ENCODE assay signal across 17 cellular contexts in the genomic region with DNA sequence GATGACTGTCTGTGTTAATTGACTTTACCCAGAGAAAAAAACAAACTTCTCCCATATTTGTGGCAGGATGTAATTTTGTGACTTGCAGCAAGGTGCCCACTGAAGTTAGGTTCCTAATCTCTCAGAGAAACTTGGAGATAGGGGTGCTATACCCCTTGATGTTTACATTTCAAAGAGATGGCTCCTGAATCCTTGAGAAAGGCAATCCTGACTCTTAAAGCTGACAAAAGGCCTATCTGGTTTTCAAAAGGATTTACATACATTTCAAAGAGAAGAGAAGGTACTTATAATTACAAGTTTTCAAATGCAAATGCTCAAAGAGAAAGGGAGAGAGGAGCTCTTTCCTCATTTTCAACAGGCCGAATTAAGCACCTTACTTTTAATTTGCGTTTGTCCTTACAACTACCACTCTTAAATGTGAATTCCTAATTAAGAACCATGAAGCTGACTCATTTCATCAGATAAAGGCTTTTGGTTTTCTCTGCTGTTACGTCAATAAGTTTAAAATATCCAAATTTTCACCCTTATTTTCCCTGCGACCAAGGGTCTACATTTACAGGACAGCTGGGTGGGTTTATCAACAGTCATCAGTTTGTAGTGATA.
"Had no signal": no experiment of that assay in that cellular context is flagged by ENCODE, and none has a peak within 500 bp of the region (broad histone marks: within the 10 kb centered on the region; RNA-seq: fewer than 3 reads in every experiment).

No MANE protein-coding gene starts in this region.

- H3K4me1 ChIP-seq: pancreas had no signal

- H3K4me3 ChIP-seq: dorsolateral prefrontal cortex, lung, pancreas had no signal

- FAIRE-seq: bronchial epithelial cell, endometrium, pancreas, urothelium cell line had no signal

- H3K36me3 Mint-ChIP-seq: activated naive CD8-positive, alpha-beta T cell treated with anti-CD3 and anti-CD28 coated beads for 36 hours; naive B cell had no signal

- H3K27me3 Mint-ChIP-seq: activated CD8-positive, alpha-beta T cell treated with anti-CD3 and anti-CD28 coated beads for 36 hours; activated naive CD8-positive, alpha-beta T cell treated with anti-CD3 and anti-CD28 coated beads for 36 hours; naive B cell; T-helper 17 cell had no signal

- H3K27ac Mint-ChIP-seq: activated CD8-positive, alpha-beta T cell treated with anti-CD3 and anti-CD28 coated beads for 36 hours; activated naive CD8-positive, alpha-beta T cell treated with anti-CD3 and anti-CD28 coated beads for 36 hours; activated T-cell treated with anti-CD3 and anti-CD28 coated beads, Interleukin-2, amount 50 U/mL, for 72 hours; naive B cell; T-helper 17 cell had no signal

- H3K4me3 Mint-ChIP-seq: activated CD8-positive, alpha-beta T cell treated with anti-CD3 and anti-CD28 coated beads for 36 hours; activated naive CD8-positive, alpha-beta T cell treated with anti-CD3 and anti-CD28 coated beads for 36 hours; activated T-cell treated with anti-CD3 and anti-CD28 coated beads, Interleukin-2, amount 50 U/mL, for 72 hours; naive B cell; T-helper 17 cell had no signal

- H3K27me3 ChIP-seq: pancreas had no signal

- H3K27ac ChIP-seq: pancreas had no signal

- H3K4me1 Mint-ChIP-seq: activated naive CD8-positive, alpha-beta T cell treated with anti-CD3 and anti-CD28 coated beads for 36 hours; naive B cell; T-helper 17 cell had no signal

- DNase-seq: activated CD4-positive, alpha-beta T cell treated with anti-CD3 and anti-CD28 coated beads for 4 hours; activated CD8-positive, alpha-beta memory T cell treated with anti-CD3 and anti-CD28 coated beads, Interleukin-2, amount 50 U/mL, for 4 hours; activated CD8-positive, alpha-beta T cell treated with anti-CD3 and anti-CD28 coated beads for 36 hours; activated gamma-delta T cell treated with Interleukin-2 at 50 U/mL for 16 hours; activated naive CD8-positive, alpha-beta T cell treated with anti-CD3 and anti-CD28 coated beads for 36 hours; activated T-cell treated with anti-CD3 and anti-CD28 coated beads, Interleukin-2, amount 50 U/mL, for 72 hours; amygdala; dorsolateral prefrontal cortex; naive B cell; pancreas; stimulated activated CD4-positive, alpha-beta T cell treated with anti-CD3 and anti-CD28 coated beads, Interleukin-12 subunit alpha, Interleukin-12 subunit beta, amount 100 ng/mL, for 4 hours; stimulated activated CD4-positive, alpha-beta T cell treated with anti-CD3 and anti-CD28 coated beads, Interleukin-2, amount 100 ng/mL, for 24 hours; T-helper 17 cell had no signal

- H3K36me3 ChIP-seq: pancreas had no signal

- H3K9me3 ChIP-seq: pancreas had no signal
